Comparison of ENCODE assay signal across 23 cellular contexts in genomic region chr3:30297112-30297511, GRCh38.
"Had no signal": no experiment of that assay in that cellular context is flagged by ENCODE, and none has a peak within 500 bp of the region (broad histone marks: within the 10 kb centered on the region; RNA-seq: fewer than 3 reads in every experiment).

No MANE protein-coding gene starts in this region.

- ATAC-seq: activated CD4-positive, alpha-beta T cell treated with anti-CD3 and anti-CD28 coated beads for 36 hours; activated CD8-positive, alpha-beta memory T cell treated with anti-CD3 and anti-CD28 coated beads, Interleukin-2, amount 10 ng/mL, durations not matched to agents 7 days and 5 days; activated CD8-positive, alpha-beta T cell treated with anti-CD3 and anti-CD28 coated beads, Interleukin-2, amount 10 ng/mL, durations not matched to agents 7 days and 5 days; esophagus mucosa; left cardiac atrium; natural killer cell; right cardiac atrium; stimulated activated naive B cell treated with anti-CD40 and anti-IgM and Interleukin-4, amounts not matched to agents 10 μg/mL and 1 μg/mL and 100 μg/mL, for 72 hours had no signal

- H3K36me3 ChIP-seq: tibial nerve had no signal

- H3K9me3 Mint-ChIP-seq: activated naive CD4-positive, alpha-beta T cell treated with anti-CD3 and anti-CD28 coated beads, Interleukin-2, amount 50 U/mL, for 24 hours; activated T-helper 2 cell treated with anti-CD3 and anti-CD28 coated beads, Interferon-gamma antibody, Interleukin-2, Interleukin-4, amounts not matched to agents 10 μg/mL and 5 μg/mL and 100 μg/mL, durations not matched to agents 14 hours and 24 hours and 36 hours; central memory CD8-positive, alpha-beta T cell; dendritic cell treated with granulocyte-macrophage colony-stimulating factor and Interleukin-4, amounts not matched to agents 40 ng/mL and 50 ng/mL, for 4 days; endodermal cell; natural killer cell; stimulated activated naive B cell treated with anti-CD40 and anti-IgM and Interleukin-4, amounts not matched to agents 10 μg/mL and 1 μg/mL and 100 μg/mL, for 72 hours had no signal

- H3K4me3 ChIP-seq: tibial nerve had no signal

- H3K36me3 Mint-ChIP-seq: activated naive CD4-positive, alpha-beta T cell treated with anti-CD3 and anti-CD28 coated beads, Interleukin-2, amount 50 U/mL, for 24 hours; natural killer cell; stimulated activated naive B cell treated with anti-CD40 and anti-IgM and Interleukin-4, amounts not matched to agents 10 μg/mL and 1 μg/mL and 100 μg/mL, for 72 hours had no signal

- H3K9me3 ChIP-seq: tibial nerve had no signal

- H3K27ac Mint-ChIP-seq: activated CD4-positive, alpha-beta T cell treated with anti-CD3 and anti-CD28 coated beads for 36 hours; activated CD8-positive, alpha-beta memory T cell treated with anti-CD3 and anti-CD28 coated beads, Interleukin-2, amount 10 ng/mL, durations not matched to agents 7 days and 5 days; activated CD8-positive, alpha-beta T cell treated with anti-CD3 and anti-CD28 coated beads, Interleukin-2, amount 10 ng/mL, durations not matched to agents 7 days and 5 days; activated naive CD4-positive, alpha-beta T cell treated with anti-CD3 and anti-CD28 coated beads, Interleukin-2, amount 50 U/mL, for 24 hours; activated T-helper 2 cell treated with anti-CD3 and anti-CD28 coated beads, Interferon-gamma antibody, Interleukin-2, Interleukin-4, amounts not matched to agents 10 μg/mL and 5 μg/mL and 100 μg/mL, durations not matched to agents 14 hours and 24 hours and 36 hours; dendritic cell treated with granulocyte-macrophage colony-stimulating factor and Interleukin-4, amounts not matched to agents 40 ng/mL and 50 ng/mL, for 4 days; endodermal cell; natural killer cell; stimulated activated naive B cell treated with anti-CD40 and anti-IgM and Interleukin-4, amounts not matched to agents 10 μg/mL and 1 μg/mL and 100 μg/mL, for 72 hours had no signal

- DNase-seq: activated CD4-positive, alpha-beta T cell treated with anti-CD3 and anti-CD28 coated beads for 36 hours; activated CD4-positive, CD25-positive, alpha-beta regulatory T cell; activated CD8-positive, alpha-beta memory T cell treated with anti-CD3 and anti-CD28 coated beads, Interleukin-2, amount 10 ng/mL, durations not matched to agents 7 days and 5 days; activated CD8-positive, alpha-beta T cell treated with anti-CD3 and anti-CD28 coated beads, Interleukin-2, amount 10 ng/mL, durations not matched to agents 7 days and 5 days; activated T-cell treated with anti-CD3 and anti-CD28 coated beads, Interleukin-2, amount 50 U/mL, for 48 hours; endodermal cell; foreskin fibroblast; head of caudate nucleus; hippocampal formation; left cardiac atrium; mesenchymal stem cell; natural killer cell; posterior cingulate gyrus; right cardiac atrium; stimulated activated CD4-positive, alpha-beta T cell treated with anti-CD3 and anti-CD28 coated beads, Interleukin-15, amount 100 ng/mL, for 24 hours; stimulated activated CD4-positive, alpha-beta T cell treated with anti-CD3 and anti-CD28 coated beads, Interleukin-2, amount 100 ng/mL, for 24 hours; stimulated activated naive B cell treated with anti-CD40 and anti-IgM and Interleukin-4, amounts not matched to agents 10 μg/mL and 1 μg/mL and 100 μg/mL, for 72 hours had no signal

- H3K27me3 ChIP-seq: tibial nerve had no signal

- H3K27ac ChIP-seq: tibial nerve had no signal
